ENCODE assay signal across 1 cellular context in the genomic region with DNA sequence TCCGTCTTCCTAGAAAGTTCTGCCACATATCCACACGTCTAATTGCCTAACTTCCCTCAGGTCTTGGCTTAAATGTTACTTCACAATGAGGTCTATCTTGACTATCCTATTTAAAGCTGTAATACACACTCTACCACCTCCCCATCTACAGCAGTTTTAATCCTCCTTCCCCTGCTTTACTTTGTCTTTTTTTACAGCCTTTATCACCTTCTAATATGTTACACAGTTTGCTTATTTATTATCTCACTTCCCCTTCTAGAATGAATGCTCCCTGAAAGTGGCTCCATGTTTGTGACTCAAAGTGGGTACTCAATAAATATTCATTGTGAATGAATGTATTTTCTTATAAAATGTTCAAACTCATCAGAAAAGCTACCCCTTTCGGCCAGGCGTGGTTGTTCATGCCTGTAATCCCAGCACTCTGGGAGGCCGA.
TF ChIP-seq lines count a peak whose summit lies in the region.

No MANE protein-coding gene starts in this region.

TF ChIP-seq in GM23338, 12 proteins besides CTCF, POLR2A, EP300 and RAD21:
- TF ChIP-seq REST (IDR thresholded peaks at IDR 0.05; ENCODE audit: unreplicated experiment) (no peak), STAT1 (IDR thresholded peaks at IDR 0.05; ENCODE audit: unreplicated experiment) (no peak), ZNF114 (CRISPR knock-in tag; IDR thresholded peaks at IDR 0.05) (no peak), EZH2 (IDR thresholded peaks at IDR 0.05; ENCODE audit: low read depth, unreplicated experiment) (no peak), ZNF462 (CRISPR knock-in tag; IDR thresholded peaks at IDR 0.05) (no peak), POLR2AphosphoS5 (IDR thresholded peaks at IDR 0.05; ENCODE audit: low read depth) (no peak), JUNB (IDR thresholded peaks at IDR 0.05; ENCODE audit: unreplicated experiment) (no peak), ZNF331 (CRISPR knock-in tag; IDR thresholded peaks at IDR 0.05; ENCODE audit: low read depth) (no peak), EZH2phosphoT487 (IDR thresholded peaks at IDR 0.05; ENCODE audit: unreplicated experiment) (no peak)
